8 cellular contexts compared by ENCODE assay signal in genomic region chr6:36852481-36853147, GRCh38. TPM values are rescaled to one million over a fixed set of nuclear protein-coding genes. Genes with fewer than 3 reads are reported as not detected.
A peak's percentile ranks its signal among the peaks of the same experiment; 100 is the strongest.
DNase-seq lines count a peak whose midpoint lies in the region; ATAC-seq and TF ChIP-seq lines count a peak whose summit lies in the region.
"Had no signal": no experiment of that assay in that cellular context is flagged by ENCODE, and none has a peak within 500 bp of the region (broad histone marks: within the 10 kb centered on the region; RNA-seq: fewer than 3 reads in every experiment).

No MANE protein-coding gene starts in this region.

- H4K20me1 ChIP-seq in HCT116 (ENCODE audit: insufficient read depth): no peaks in the 10 kb centered on the region

- H3K9ac ChIP-seq in HCT116 (ENCODE audit: low read length): no peak overlapping the region

- H3K27me3 Mint-ChIP-seq in WTC11 (ENCODE audit: low read depth): no peaks in the 10 kb centered on the region; the same call in none of the 2 replicates

- peaks cover 37% of the 10 kb centered on the region for H3K36me3 Mint-ChIP-seq in WTC11

- peaks cover 33% of the 10 kb centered on the region for H3K4me1 Mint-ChIP-seq in WTC11

- H3K9me3 Mint-ChIP-seq in WTC11: no peaks in the 10 kb centered on the region

- RAD21 ChIA-PET in HCT116 (lab: Charles Lee; ENCODE audit: low non-redundant PET in 1 of 2, low total read pairs in 2 of 2, uncharacterized antibody in 2 of 2, unreplicated experiment in 2 of 2): no interaction called here

- H3K4me1 ChIP-seq in HCT116 (ENCODE audit: control insufficient read depth in 1 of 2, insufficient read depth in 2 of 2, low read length in 2 of 2): no peaks in the 10 kb centered on the region; a peak in 1 of 4 replicates
- peaks cover 5 to 78% (median 75%) of the 10 kb centered on the region in 9 donors for H3K4me1 ChIP-seq in heart right ventricle

- no peak overlapping the region for H3K4me3 Mint-ChIP-seq in WTC11

- H3K27ac ChIP-seq in HCT116 (ENCODE audit: low read depth, low read length) (no peak overlapping the region), heart right ventricle (peak overlapping the region; percentile 1 to 83 (median 60))

- DNase-seq in HCT116 (ENCODE audit: low read depth, low spot score) (no peak), WTC11 (ENCODE audit: low spot score) (no peak), heart right ventricle (no peak), stromal cell of bone marrow (ENCODE audit: low read depth) (peak; percentile 80), NCI-H2029 (lab: John Stamatoyannopoulos, UW) (no peak)
- DNase-seq in activated naive CD4-positive, alpha-beta T cell treated with anti-CD3 and anti-CD28 coated beads, Interleukin-2, amount 50 U/mL, for 16 hours: no peak
- DNase-seq: stimulated activated CD4-positive, alpha-beta T cell treated with anti-CD3 and anti-CD28 coated beads, Interleukin-12 subunit alpha, Interleukin-12 subunit beta, amount 100 ng/mL, for 4 hours had no signal

- CTCF ChIA-PET in HCT116 (lab: Charles Lee) (interaction anchor here (0.8 to 4.3 kb wide), 7 partner anchors 10 to 94 kb away, joined by 3 to 32 read pairs (median 7); partner anchors contain the start of genes C6orf89 and PPIL1), WTC11 (lab: Charles Lee) (interaction anchor here (0.9 to 8.1 kb wide), 20 partner anchors 18 to 166 kb away, joined by 3 to 179 read pairs (median 8); partner anchors contain the start of genes C6orf89 and PPIL1)

- intact Hi-C loops in HCT116 (cut with micrococcal nuclease) (no loop called here), heart right ventricle (cut with DNase I) (loop anchor here in 7 of 10 donors (1.0 to 10.0 kb wide), 5 partner anchors 85 to 238 kb away; no protein-coding TSS in a partner anchor)

- H3K4me3 ChIP-seq in HCT116 (replicated peaks in 1 of 2; ENCODE audit: low read depth in 1 of 2, low read length in 2 of 2) (no peak overlapping the region), heart right ventricle (no peak overlapping the region)

- peaks cover 7% of the 10 kb centered on the region; the same call in 1 of the 2 replicates for H3K79me2 ChIP-seq in HCT116 (ENCODE audit: insufficient read depth, low read length)

- TF ChIP-seq POLR2A in HCT116 (IDR thresholded peaks at IDR 0.05; ENCODE audit: borderline replicate concordance, extremely low read depth, insufficient read depth, insufficient read length): no peak

- TF ChIP-seq RAD21 in HCT116 (IDR thresholded peaks at IDR 0.05; ENCODE audit: low read depth): no peak

- H3K4me2 ChIP-seq in HCT116 (ENCODE audit: low read length): no peak overlapping the region

- no peaks in the 10 kb centered on the region for H3K9me3 ChIP-seq in HCT116 (ENCODE audit: control insufficient read depth in 1 of 2, insufficient read depth in 1 of 2, low read depth in 1 of 2, low read length in 2 of 2)
- H3K9me3 ChIP-seq in heart right ventricle: peaks cover 0 to 6% (median 0%) of the 10 kb centered on the region in 11 donors

- POLR2A ChIA-PET in HCT116 (lab: Charles Lee) (no interaction called here), WTC11 (lab: Charles Lee) (interaction anchor here (0.5 to 0.9 kb wide), 2 partner anchors 25 to 87 kb away, joined by 6 to 7 read pairs; no protein-coding TSS in a partner anchor)

- no TSS peak for BruUV-seq in HCT116 (replicated peaks; lab: Mats Ljungman, UMichigan)

- peaks cover 5 to 16% of the 10 kb centered on the region in 2 experiments; a peak in 3 of 4 replicates for H3K36me3 ChIP-seq in HCT116 (ENCODE audit: control insufficient read depth in 1 of 2, insufficient read depth in 2 of 2, low read length in 2 of 2)
- H3K36me3 ChIP-seq in heart right ventricle: peaks cover 0 to 24% (median 6%) of the 10 kb centered on the region in 9 donors

- ATAC-seq in HCT116 (0 out of 2 replicates have a peak, but pooled peaks have one; percentile 30), WTC11 (no peak), heart right ventricle (peak in 5 of 8 donors; percentile 17 to 29 (median 21)), GM18502 (IDR thresholded peaks at IDR 0.05; ENCODE audit: poor library complexity, unreplicated experiment) (no peak)

- H3K27me3 ChIP-seq in HCT116 (ENCODE audit: insufficient read depth, low read length): no peaks in the 10 kb centered on the region
- no peaks in the 10 kb centered on the region for H3K27me3 ChIP-seq in heart right ventricle

- 55 to 57% methylated on average over 4 of the region's 4 CpGs for WGBS in heart right ventricle, 2 donors

- H3K9me2 ChIP-seq in HCT116 (ENCODE audit: insufficient read depth): no peaks in the 10 kb centered on the region

- H2AFZ ChIP-seq in HCT116 (ENCODE audit: low read depth, low read length, poor library complexity, severe bottlenecking): no peak overlapping the region

- TF ChIP-seq CTCF in HCT116 (IDR thresholded peaks at IDR 0.05 in 2 of 3, conservative IDR thresholded peaks at IDR 0.05 in 1 of 3; ENCODE audit: borderline replicate concordance in 1 of 3, insufficient read depth in 1 of 3, low read depth in 2 of 3, low read length in 2 of 3) (no peak), WTC11 (IDR thresholded peaks at IDR 0.05) (no peak), heart right ventricle (IDR thresholded peaks at IDR 0.05) (no peak)

- H3K27ac Mint-ChIP-seq in WTC11: 0 out of 2 replicates have a peak overlapping the region, but pooled peaks have one; percentile 16

TF ChIP-seq in HCT116, 20 proteins besides CTCF, POLR2A, EP300 and RAD21:
- no peak for TF ChIP-seq EGR1 (IDR thresholded peaks at IDR 0.05; ENCODE audit: low read depth)

TF ChIP-seq in WTC11, 78 proteins besides CTCF, POLR2A, EP300 and RAD21 (continues in another document):
- no peak for TF ChIP-seq ZNF396 (CRISPR knock-in tag; IDR thresholded peaks at IDR 0.05; ENCODE audit: borderline replicate concordance)
- TF ChIP-seq FOXJ3 (CRISPR knock-in tag; IDR thresholded peaks at IDR 0.05; ENCODE audit: borderline replicate concordance): no peak
- TF ChIP-seq ZNF532 (CRISPR knock-in tag; IDR thresholded peaks at IDR 0.05; ENCODE audit: borderline replicate concordance): no peak
- no peak for TF ChIP-seq ERG (CRISPR knock-in tag; IDR thresholded peaks at IDR 0.05)
- TF ChIP-seq ESRRA (CRISPR knock-in tag; IDR thresholded peaks at IDR 0.05; ENCODE audit: borderline replicate concordance): no peak

RNA-seq across cellular contexts. Expression of gene CPNE5, which starts 13.4 kb away (rescaled TPM):
- total RNA-seq in HCT116 (2021; ENCODE audit: unreplicated experiment): not detected
- polyA plus RNA-seq in HCT116 (2012): 0.33 and 0.45 TPM in 2 replicates
- total RNA-seq in WTC11 (2021): 0.44 to 0.71 TPM (median 0.48 TPM) in 3 replicates
- total RNA-seq in heart right ventricle: 10 to 100 TPM in 9 of 10 donors, 1 to 10 TPM in 1; 2.8 to 98.2 (median 29.0) TPM
- polyA plus RNA-seq in heart right ventricle: 10 to 100 TPM in 1 of 2 donors, 1 to 10 TPM in 1; 4.4 to 18.4 TPM

RNA-seq across cellular contexts. Expression of gene PPIL1, which starts 22.0 kb away (rescaled TPM):
- 42.0 TPM for total RNA-seq in HCT116 (2021; ENCODE audit: unreplicated experiment)
- 22.8 and 32.1 TPM in 2 replicates for polyA plus RNA-seq in HCT116 (2012)
- 64.2 to 69.8 TPM (median 66.6 TPM) in 3 replicates for total RNA-seq in WTC11 (2021)
- 100 to 1,000 TPM in 2 of 10 donors, 10 to 100 TPM in 8; 34.5 to 106 (median 49.2) TPM for total RNA-seq in heart right ventricle
- polyA plus RNA-seq in heart right ventricle: 10 to 100 TPM; 21.1 to 50.3 TPM

RNA-seq across cellular contexts. Expression of gene C6orf89, which starts 33.1 kb away (rescaled TPM):
- total RNA-seq in HCT116 (2021; ENCODE audit: unreplicated experiment) (32.9 TPM), WTC11 (2021) (13.2 to 15.6 TPM (median 15.0 TPM) in 3 replicates), heart right ventricle (100 to 1,000 TPM in 1 of 10 donors, 10 to 100 TPM in 9; 64.6 to 104 (median 74.7) TPM)
- 14.4 and 17.0 TPM in 2 replicates for polyA plus RNA-seq in HCT116 (2012)
- 10 to 100 TPM; 22.5 to 23.1 TPM for polyA plus RNA-seq in heart right ventricle

Comparison
In these comparisons a context has a peak if more than half of its experiments do, and no peak if none do; other contexts are left out.
1. ATAC-seq: peak in HCT116 (single experiment) and heart right ventricle (5 of 8); none in WTC11 (single experiment) and GM18502 (single experiment).